Comparison of ENCODE assay signal across 8 cellular contexts in genomic region chr14:105398044-105398725, GRCh38. TPM values are rescaled to one million over a fixed set of nuclear protein-coding genes. Genes with fewer than 3 reads are reported as not detected.
A peak's percentile ranks its signal among the peaks of the same experiment; 100 is the strongest.
DNase-seq lines count a peak whose midpoint lies in the region; ATAC-seq and TF ChIP-seq lines count a peak whose summit lies in the region.

Gene TEX22 (plus strand): TSS chr14:105398538. CDS start chr14:105399341, 803 bp downstream.

- H3K36me3 ChIP-seq in left lung, result peaks cover 0 to 24% of the 10 kb centered on the region in 2 donors

- H3K36me3 Mint-ChIP-seq in activated CD4-positive, alpha-beta T cell treated with anti-CD3 and anti-CD28 coated beads for 36 hours (ENCODE audit: low read depth), result peaks cover 30% of the 10 kb centered on the region

- peak within 1 kb of the TSS; percentile 91 for H3K27ac Mint-ChIP-seq in activated CD4-positive, alpha-beta T cell treated with anti-CD3 and anti-CD28 coated beads for 36 hours

- H3K27me3 Mint-ChIP-seq in activated CD4-positive, alpha-beta T cell treated with anti-CD3 and anti-CD28 coated beads for 36 hours, result no peaks in the 10 kb centered on the region

- H3K27ac ChIP-seq in cingulate gyrus (ENCODE audit: low read depth, low read length), result peak within 1 kb of the TSS; percentile 85
- peak within 1 kb of the TSS; percentile 79 to 92 for H3K27ac ChIP-seq in left lung

- H3K9me3 ChIP-seq in left lung, result peaks cover 0 to 2% of the 10 kb centered on the region in 2 donors

- no peaks in the 10 kb centered on the region for H3K27me3 ChIP-seq in left lung

- DNase-seq in AG04449 (ENCODE audit: low read depth, low spot score) (no peak), NCI-H460 (ENCODE audit: extremely low read depth, low read depth) (peak; percentile 67), left lung (peak; percentile 88 to 96)
- peak; percentile 94 for DNase-seq in activated CD4-positive, alpha-beta T cell treated with anti-CD3 and anti-CD28 coated beads for 36 hours
- DNase-seq in stimulated activated CD4-positive, alpha-beta T cell treated with anti-CD3 and anti-CD28 coated beads, Interleukin-2, amount 100 ng/mL, for 24 hours, result peak; percentile 96 to 97

- peaks cover 13 to 48% of the 10 kb centered on the region in 2 donors for H3K4me1 ChIP-seq in left lung

- H3K9me3 Mint-ChIP-seq in activated CD4-positive, alpha-beta T cell treated with anti-CD3 and anti-CD28 coated beads for 36 hours (ENCODE audit: low read depth), result peaks cover 13% of the 10 kb centered on the region

- ATAC-seq in GM18909 (IDR thresholded peaks at IDR 0.05; ENCODE audit: poor library complexity, unreplicated experiment) (peak; percentile 73), HG03280 (IDR thresholded peaks at IDR 0.05; ENCODE audit: unreplicated experiment) (peak; percentile 81), left lung (peak; percentile 95)
- peak; percentile 86 for ATAC-seq in activated CD4-positive, alpha-beta T cell treated with anti-CD3 and anti-CD28 coated beads for 36 hours

- intact Hi-C loops in activated CD4-positive, alpha-beta T cell treated with anti-CD3 and anti-CD28 coated beads for 36 hours (cut with DNase I, micrococcal nuclease), result loop anchor here (1.0 to 5.0 kb wide), 10 partner anchors 17 to 646 kb away; partner anchors contain the start of genes BTBD6 (in 1 of the 2), CDCA4 (in 1 of the 2), CRIP2 (in 1 of the 2) and MTA1 (in 1 of the 2)
- intact Hi-C loops in left lung (cut with DNase I), result no loop called here

- peaks cover 11% of the 10 kb centered on the region for H3K4me1 Mint-ChIP-seq in activated CD4-positive, alpha-beta T cell treated with anti-CD3 and anti-CD28 coated beads for 36 hours

- CTCF ChIA-PET in AG04449 (lab: Yijun Ruan, JAX), result interaction anchor here (0.8 to 1.7 kb wide), 6 partner anchors 13 to 92 kb away, joined by 3 to 8 read pairs (median 3); no protein-coding TSS in a partner anchor
- CTCF ChIA-PET in activated CD4-positive, alpha-beta T cell treated with anti-CD3 and anti-CD28 coated beads for 36 hours (lab: Charles Lee), result interaction anchor here (0.7 to 1.0 kb wide), 2 partner anchors 27 to 110 kb away, joined by 3 to 4 read pairs; no protein-coding TSS in a partner anchor

- H3K4me3 ChIP-seq in AG04449 (ENCODE audit: low read depth, low read length) (peak within 1 kb of the TSS; percentile 79), left lung (peak within 1 kb of the TSS; percentile 73 to 86)

- H3K4me3 Mint-ChIP-seq in activated CD4-positive, alpha-beta T cell treated with anti-CD3 and anti-CD28 coated beads for 36 hours, result peak within 1 kb of the TSS; percentile 85

- POLR2A ChIA-PET in AG04449 (lab: Yijun Ruan, JAX), result interaction anchor here (2.0 kb wide), 1 partner anchor 13 kb away, joined by 8 read pairs; no protein-coding TSS in a partner anchor
- POLR2A ChIA-PET in activated CD4-positive, alpha-beta T cell treated with anti-CD3 and anti-CD28 coated beads for 36 hours (lab: Charles Lee), result interaction anchor here (1.2 kb wide), 1 partner anchor 13 kb away, joined by 3 read pairs; no protein-coding TSS in a partner anchor

- TF ChIP-seq CTCF in AG04449 (IDR thresholded peaks at IDR 0.05; ENCODE audit: insufficient read depth, low read length, missing control alignments) (peak; percentile 24), left lung (IDR thresholded peaks at IDR 0.05) (no peak)

RNA-seq across cellular contexts. Expression of gene TEX22, which starts in this region (rescaled TPM):
- total RNA-seq in NCI-H460 (2014; rRNA removed; shearing (Covaris generic)), result 0.49 and 0.50 TPM in 2 replicates
- 1.5 and 2.0 TPM in 2 replicates for polyA plus RNA-seq in NCI-H460 (2014; cell fraction: nucleus; rRNA removed)
- 1 to 10 TPM; 1.4 to 2.4 TPM for total RNA-seq in activated CD4-positive, alpha-beta T cell treated with anti-CD3 and anti-CD28 coated beads for 36 hours
- total RNA-seq in left lung, result 1 to 10 TPM; 1.7 to 3.0 TPM

Comparison
In these comparisons a context has a peak if more than half of its experiments do, and no peak if none do; other contexts are left out.
1. intact Hi-C loops: an anchor here in activated CD4-positive, alpha-beta T cell treated with anti-CD3 and anti-CD28 coated beads for 36 hours (1.0 to 5.0 kb wide); none called in left lung.